22 cellular contexts compared by ENCODE assay signal in the genomic region with DNA sequence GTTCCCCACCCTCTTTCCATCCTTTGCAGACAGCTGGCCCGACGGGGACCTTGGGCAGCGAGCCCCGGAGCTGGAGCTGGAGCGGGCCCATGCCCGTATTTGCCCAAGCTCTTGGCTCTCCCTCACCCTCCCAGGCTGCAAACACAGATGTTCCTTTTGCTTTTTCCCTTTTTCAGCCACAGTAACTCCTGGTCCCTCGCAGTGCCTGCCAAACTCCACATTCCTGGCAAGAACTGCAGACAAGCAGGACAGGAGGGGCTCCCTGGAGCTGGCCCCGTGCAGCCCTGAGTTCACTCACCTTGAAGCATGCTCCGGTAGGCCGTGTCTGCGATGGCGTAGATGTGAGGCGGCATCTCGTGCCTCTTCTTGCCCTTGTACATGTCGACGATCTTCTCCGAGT. TPM values are rescaled to one million over a fixed set of nuclear protein-coding genes. Genes with fewer than 3 reads are reported as not detected.
DNase-seq lines count a peak whose midpoint lies in the region; ATAC-seq and TF ChIP-seq lines count a peak whose summit lies in the region.
"Had no signal": no experiment of that assay in that cellular context is flagged by ENCODE, and none has a peak within 500 bp of the region (broad histone marks: within the 10 kb centered on the region; RNA-seq: fewer than 3 reads in every experiment).

No MANE protein-coding gene starts in this region.

- H3K27me3 ChIP-seq in thoracic aorta (replicated peaks; ENCODE audit: insufficient read depth) = no peaks in the 10 kb centered on the region
- H3K27me3 ChIP-seq: right lobe of liver had no signal

- peaks cover 51 to 97% of the 10 kb centered on the region in 2 donors for H3K4me1 ChIP-seq in thoracic aorta (ENCODE audit: control insufficient read depth in 1 of 2, low read depth in 2 of 2)
- H3K4me1 ChIP-seq: left ventricle myocardium inferior, right lobe of liver had no signal

- peak overlapping the region; percentile 77 to 92 for H3K27ac ChIP-seq in thoracic aorta
- H3K27ac ChIP-seq: left ventricle myocardium inferior, right lobe of liver had no signal

- no peaks in the 10 kb centered on the region for H3K9me3 Mint-ChIP-seq in chondrocyte (ENCODE audit: low read depth)
- H3K9me3 Mint-ChIP-seq: activated naive CD4-positive, alpha-beta T cell treated with anti-CD3 and anti-CD28 coated beads, Interleukin-2, amount 50 U/mL, for 24 hours; activated T-cell treated with anti-CD3 and anti-CD28 coated beads, Interleukin-2, amount 50 U/mL, for 4 hours; effector memory CD8-positive, alpha-beta T cell had no signal

- DNase-seq in NCI-H446 (lab: John Stamatoyannopoulos, UW) (peak; percentile 81 to 89), chondrocyte (ENCODE audit: low spot score) (peak; percentile 89), mucosa of gallbladder (ENCODE audit: low spot score) (peak; percentile 54), thoracic aorta (ENCODE audit: low spot score) (peak; percentile 56)
- DNase-seq: activated CD4-positive, CD25-positive, alpha-beta regulatory T cell treated with anti-CD3 and anti-CD28 coated beads, Interleukin-2, amount 50 U/mL, for 72 hours; activated T-cell treated with anti-CD3 and anti-CD28 coated beads, Interleukin-2, amount 50 U/mL, for 4 hours; DMS79; effector memory CD8-positive, alpha-beta T cell; glutamatergic neuron; H7; Kasumi-1; left ventricle myocardium inferior; NCI-H1105; NCI-H2107; NCI-H526; right lobe of liver had no signal

- peaks cover 4% of the 10 kb centered on the region for H3K36me3 Mint-ChIP-seq in chondrocyte (ENCODE audit: low read depth)
- H3K36me3 Mint-ChIP-seq: activated naive CD4-positive, alpha-beta T cell treated with anti-CD3 and anti-CD28 coated beads, Interleukin-2, amount 50 U/mL, for 24 hours had no signal

- TF ChIP-seq CTCF in chondrocyte (IDR thresholded peaks at IDR 0.05) = no peak
- TF ChIP-seq CTCF in thoracic aorta (IDR thresholded peaks at IDR 0.05) = no peak

- no peak overlapping the region for H3K4me3 Mint-ChIP-seq in chondrocyte (ENCODE audit: unreplicated experiment)
- H3K4me3 Mint-ChIP-seq: activated naive CD4-positive, alpha-beta T cell treated with anti-CD3 and anti-CD28 coated beads, Interleukin-2, amount 50 U/mL, for 24 hours; activated T-cell treated with anti-CD3 and anti-CD28 coated beads, Interleukin-2, amount 50 U/mL, for 4 hours; effector memory CD8-positive, alpha-beta T cell had no signal

- no peaks in the 10 kb centered on the region for H3K9me3 ChIP-seq in thoracic aorta
- H3K9me3 ChIP-seq: left ventricle myocardium inferior, right lobe of liver had no signal

- ATAC-seq in thoracic aorta (ENCODE audit: insufficient number of reproducible peaks, low FRiP score, low read depth) (peak; percentile 62), GM18502 (IDR thresholded peaks at IDR 0.05; ENCODE audit: poor library complexity, unreplicated experiment) (no peak), GM21717 (IDR thresholded peaks at IDR 0.05; ENCODE audit: unreplicated experiment) (no peak), GM18861 (IDR thresholded peaks at IDR 0.05; ENCODE audit: unreplicated experiment) (no peak), HG03159 (IDR thresholded peaks at IDR 0.05; ENCODE audit: unreplicated experiment) (no peak)
- ATAC-seq: activated T-cell treated with anti-CD3 and anti-CD28 coated beads, Interleukin-2, amount 50 U/mL, for 4 hours; effector memory CD8-positive, alpha-beta T cell; Right ventricle myocardium inferior had no signal

- no peak overlapping the region for H3K27ac Mint-ChIP-seq in chondrocyte (ENCODE audit: unreplicated experiment)
- H3K27ac Mint-ChIP-seq: activated naive CD4-positive, alpha-beta T cell treated with anti-CD3 and anti-CD28 coated beads, Interleukin-2, amount 50 U/mL, for 24 hours; effector memory CD8-positive, alpha-beta T cell had no signal

- peaks cover 3% of the 10 kb centered on the region for H3K27me3 Mint-ChIP-seq in chondrocyte (ENCODE audit: low read depth)
- H3K27me3 Mint-ChIP-seq: activated naive CD4-positive, alpha-beta T cell treated with anti-CD3 and anti-CD28 coated beads, Interleukin-2, amount 50 U/mL, for 24 hours had no signal

- H3K4me1 Mint-ChIP-seq in chondrocyte (ENCODE audit: low read depth) = peaks cover 6% of the 10 kb centered on the region
- H3K4me1 Mint-ChIP-seq: activated naive CD4-positive, alpha-beta T cell treated with anti-CD3 and anti-CD28 coated beads, Interleukin-2, amount 50 U/mL, for 24 hours had no signal

- H3K36me3 ChIP-seq in thoracic aorta = peaks cover 49% of the 10 kb centered on the region
- H3K36me3 ChIP-seq: left ventricle myocardium inferior, right lobe of liver had no signal

- H3K4me3 ChIP-seq in thoracic aorta = peak overlapping the region; percentile 35
- H3K4me3 ChIP-seq: left ventricle myocardium inferior, right lobe of liver had no signal

RNA-seq across cellular contexts. Expression of gene MYH11, which starts 33.9 kb away (rescaled TPM):
- total RNA-seq in chondrocyte (4.8 to 58.3 TPM (median 57.8 TPM) in 3 replicates), mucosa of gallbladder (1,761 TPM), thoracic aorta (1,000 to 10,000 TPM; 2,411 to 2,456 TPM)
- total RNA-seq: H7 had no signal

Comparison
In these comparisons a context has a peak if more than half of its experiments do, and no peak if none do; other contexts are left out.
1. RNA of gene MYH11, which starts 33.9 kb away (total RNA-seq): 2,411 to 2,456 TPM in thoracic aorta and 1,761 TPM in mucosa of gallbladder (single experiment); 4.8 to 58.3 TPM in chondrocyte; every median in the first group is over 10 times any median in the second.
2. Peak in every context shown above with its lines, with median percentiles within 50 percentile points of each other: DNase-seq.